In genomic region chr4:53659737-53660136, GRCh38 we compare ENCODE assay signal across 24 cellular contexts.
"Had no signal": no experiment of that assay in that cellular context is flagged by ENCODE, and none has a peak within 500 bp of the region (broad histone marks: within the 10 kb centered on the region; RNA-seq: fewer than 3 reads in every experiment).

No MANE protein-coding gene starts in this region.

- H3K9me3 ChIP-seq: lower lobe of right lung, neutrophil, pancreas, right lobe of liver, thoracic aorta, upper lobe of left lung had no signal

- H3K4me1 ChIP-seq: right lobe of liver, upper lobe of left lung had no signal

- FAIRE-seq: colon, kidney, pancreas, small intestine, urothelium cell line had no signal

- H3K4me3 ChIP-seq: lower lobe of right lung, pancreas, right lobe of liver, thoracic aorta, tibial nerve, upper lobe of left lung had no signal

- H3K27ac ChIP-seq: epithelial cell of prostate, lower lobe of right lung, neutrophil, pancreas, right lobe of liver, thoracic aorta, tibial nerve, upper lobe of left lung had no signal

- H3K27me3 ChIP-seq: neutrophil, pancreas, right lobe of liver, tibial nerve, upper lobe of left lung had no signal

- ATAC-seq: esophagus mucosa; left lobe of liver; lower lobe of right lung; natural killer cell treated with Interleukin-12 subunit alpha and Interleukin-12 subunit beta and Interleukin-15 and Interleukin-18, amount 100 ng/mL, for 72 hours; pancreas; right lobe of liver; stimulated activated naive B cell treated with anti-CD40 and anti-IgM and Interleukin-4, amounts not matched to agents 10 μg/mL and 1 μg/mL and 100 μg/mL, for 72 hours had no signal

- H3K36me3 ChIP-seq: lower lobe of right lung, neutrophil, pancreas, right lobe of liver, thoracic aorta, tibial nerve, upper lobe of left lung had no signal

- DNase-seq: effector CD8-positive, alpha-beta T cell; endodermal cell; foreskin melanocyte; glutamatergic neuron; kidney; lower lobe of right lung; naive B cell; pancreas; retina; right lobe of liver; small intestine; stimulated activated CD4-positive, alpha-beta T cell treated with anti-CD3 and anti-CD28 coated beads, Interleukin-15, amount 100 ng/mL, for 24 hours; stimulated activated CD4-positive, alpha-beta T cell treated with anti-CD3 and anti-CD28 coated beads, Interleukin-2, amount 100 ng/mL, for 48 hours; stimulated activated naive B cell treated with anti-CD40 and anti-IgM and Interleukin-4, amounts not matched to agents 10 μg/mL and 1 μg/mL and 100 μg/mL, for 72 hours; upper lobe of left lung had no signal
